Comparison of ENCODE assay signal across 9 cellular contexts in genomic region chr12:122413516-122414404, GRCh38. TPM values are rescaled to one million over a fixed set of nuclear protein-coding genes. Genes with fewer than 3 reads are reported as not detected.
DNase-seq lines count a peak whose midpoint lies in the region; ATAC-seq, FAIRE-seq and TF ChIP-seq lines count a peak whose summit lies in the region.
"Had no signal": no experiment of that assay in that cellular context is flagged by ENCODE, and none has a peak within 500 bp of the region (broad histone marks: within the 10 kb centered on the region; RNA-seq: fewer than 3 reads in every experiment).

No MANE protein-coding gene starts in this region.

- no peaks in the 10 kb centered on the region for H3K9me3 ChIP-seq in CD4-positive, alpha-beta memory T cell (ENCODE audit: control insufficient read depth in 1 of 2, low read length in 2 of 2)
- H3K9me3 ChIP-seq in Karpas-422 (ENCODE audit: low read length) (no peaks in the 10 kb centered on the region), GM12878 (replicated peaks; ENCODE audit: control insufficient read depth, insufficient read depth, low read length) (no peaks in the 10 kb centered on the region)

- H3K4me3 ChIP-seq in CD4-positive, alpha-beta memory T cell (ENCODE audit: low read length in 2 of 2): no peak overlapping the region
- H3K4me3 ChIP-seq in Karpas-422 (ENCODE audit: low read length) (0 out of 2 replicates have a peak overlapping the region, but pooled peaks have one; percentile 4), GM12878 (peak overlapping the region; percentile 50; the same call in 1 of the 2 replicates)

- TF ChIP-seq EP300 in GM12878 (IDR thresholded peaks at IDR 0.05; ENCODE audit: borderline replicate concordance in 1 of 2, control insufficient read depth in 1 of 2, low read depth in 2 of 2, low read length in 2 of 2): 0 out of 4 replicates have a peak, but pooled peaks of 1 of the 2 experiments have one; percentile 27

- H3K9ac ChIP-seq in Karpas-422 (ENCODE audit: low read length): no peak overlapping the region
- peak overlapping the region; percentile 77 for H3K9ac ChIP-seq in GM12878 (ENCODE audit: control insufficient read depth, insufficient read depth, low read length)

- SMC1A ChIA-PET in GM12878 (lab: Charles Lee; ENCODE audit: uncharacterized antibody, unreplicated experiment): interaction anchor here (0.9 to 7.9 kb wide), 4 partner anchors 10 to 59 kb away, joined by 3 to 86 read pairs (median 6); no protein-coding TSS in a partner anchor

- no peaks in the 10 kb centered on the region for H3K9me2 ChIP-seq in Karpas-422 (replicated peaks; ENCODE audit: insufficient read depth, low read length)

- H3K4me1 Mint-ChIP-seq in CD4-positive, alpha-beta memory T cell: peaks cover 26 to 44% (median 34%) of the 10 kb centered on the region in 4 donors
- H3K4me1 Mint-ChIP-seq in osteocyte (ENCODE audit: unreplicated experiment): peaks cover 39% of the 10 kb centered on the region

- no peaks in the 10 kb centered on the region for H3K27me3 ChIP-seq in CD4-positive, alpha-beta memory T cell (ENCODE audit: insufficient read depth, low read length)
- no peaks in the 10 kb centered on the region for H3K27me3 ChIP-seq in Karpas-422 (ENCODE audit: low read length)
- H3K27me3 ChIP-seq in GM12878 (replicated peaks in 1 of 2; ENCODE audit: control insufficient read depth in 2 of 2, insufficient read depth in 2 of 2, low read length in 1 of 2): no peaks in the 10 kb centered on the region

- H3K4me3 Mint-ChIP-seq in CD4-positive, alpha-beta memory T cell: peak overlapping the region in 7 of 8 donors; percentile 17 to 83 (median 69)
- peak overlapping the region; percentile 14 for H3K4me3 Mint-ChIP-seq in osteocyte (ENCODE audit: unreplicated experiment)

- H3K36me3 Mint-ChIP-seq in CD4-positive, alpha-beta memory T cell: peaks cover 0 to 4% of the 10 kb centered on the region in 2 donors
- no peaks in the 10 kb centered on the region for H3K36me3 Mint-ChIP-seq in osteocyte (ENCODE audit: unreplicated experiment)

- POLR2A ChIA-PET in CD4-positive, alpha-beta memory T cell (lab: Charles Lee; ENCODE audit: partially characterized antibody): interaction anchor here (1.0 to 2.7 kb wide), 3 partner anchors 8 to 87 kb away, joined by 3 to 13 read pairs (median 5); partner anchors contain the start of genes CLIP1 and ZCCHC8
- POLR2A ChIA-PET in GM12878 (lab: Charles Lee): interaction anchor here (0.5 to 1.9 kb wide), 4 partner anchors 11 to 727 kb away, joined by 3 to 15 read pairs (median 4); partner anchors contain the start of gene ZCCHC8

- H3K79me2 ChIP-seq in Karpas-422 (ENCODE audit: low read length): no peaks in the 10 kb centered on the region
- peaks cover 56% of the 10 kb centered on the region for H3K79me2 ChIP-seq in GM12878 (ENCODE audit: control insufficient read depth, insufficient read depth, low read length)

- TF ChIP-seq CTCF in GM12878 (IDR thresholded peaks at IDR 0.05 in 2 of 3, conservative IDR thresholded peaks at IDR 0.05 in 1 of 3; ENCODE audit: control insufficient read depth in 2 of 3, extremely low read depth in 1 of 3, insufficient read depth in 1 of 3, low read depth in 3 of 3, low read length in 3 of 3) (no peak), osteocyte (IDR thresholded peaks at IDR 0.05) (no peak)

- no TSS peak for BruUV-seq in GM12878 (replicated peaks; lab: Mats Ljungman, UMichigan)

- CTCF ChIA-PET in CD4-positive, alpha-beta memory T cell (lab: Charles Lee; ENCODE audit: partially characterized antibody): interaction anchor here (1.0 to 5.7 kb wide), 2 partner anchors 14 to 60 kb away, joined by 4 to 39 read pairs; no protein-coding TSS in a partner anchor
- CTCF ChIA-PET in GM12878 (lab: Yijun Ruan, JAX): interaction anchor here (1.9 to 3.5 kb wide), 4 partner anchors 8 to 58 kb away, joined by 4 to 29 read pairs (median 9); partner anchors contain the start of gene CLIP1

- in situ Hi-C loops in GM12878 (cut with MboI): no loop called here

- WGBS in GM12878 (ENCODE audit: insufficient coverage, insufficient replicate concordance, low lambda C conversion rate, missing lambda C conversion rate): 58% methylated on average over 5 of the region's 5 CpGs

- no peak for TF ChIP-seq POLR2A in GM12878 (IDR thresholded peaks at IDR 0.05; ENCODE audit: low read depth, low read length)

- no peak overlapping the region for H2AFZ ChIP-seq in Karpas-422 (ENCODE audit: low read length)
- peak overlapping the region; percentile 59 for H2AFZ ChIP-seq in GM12878 (ENCODE audit: control insufficient read depth, low read depth, low read length)

- no peak for FAIRE-seq in GM12878 (lab: Jason Lieb, UNC)

- no peaks in the 10 kb centered on the region for H3K9me3 Mint-ChIP-seq in CD4-positive, alpha-beta memory T cell
- no peaks in the 10 kb centered on the region for H3K9me3 Mint-ChIP-seq in osteocyte (ENCODE audit: unreplicated experiment)

- H3K4me1 ChIP-seq in CD4-positive, alpha-beta memory T cell (ENCODE audit: insufficient read depth, low read length): peaks cover 54% of the 10 kb centered on the region
- H3K4me1 ChIP-seq in Karpas-422 (ENCODE audit: low read length): peaks cover 18% of the 10 kb centered on the region
- peaks cover 36% of the 10 kb centered on the region for H3K4me1 ChIP-seq in GM12878 (ENCODE audit: control insufficient read depth, insufficient read depth, low read length)

- TF ChIP-seq RAD21 in GM12878 (IDR thresholded peaks at IDR 0.05; ENCODE audit: insufficient read depth, low read depth, low read length): no peak

- intact Hi-C loops in CD4-positive, alpha-beta memory T cell (cut with micrococcal nuclease): loop anchor here (5.0 kb wide), 1 partner anchor 39 kb away; no protein-coding TSS in a partner anchor
- intact Hi-C loops in GM12878 (cut with micrococcal nuclease; ENCODE audit: unreplicated experiment): loop anchor here (5.0 kb wide), 1 partner anchor 39 kb away; no protein-coding TSS in a partner anchor

- H4K20me1 ChIP-seq in Karpas-422 (ENCODE audit: insufficient read depth, low read depth, low read length) (no peaks in the 10 kb centered on the region), GM12878 (ENCODE audit: control insufficient read depth, insufficient read depth) (no peaks in the 10 kb centered on the region)

- ATAC-seq in GM12878 (peak; percentile 63), HG02973 (IDR thresholded peaks at IDR 0.05; ENCODE audit: unreplicated experiment) (no peak), GM19328 (IDR thresholded peaks at IDR 0.05; ENCODE audit: unreplicated experiment) (no peak)

- DNase-seq in CD4-positive, alpha-beta memory T cell: no peak
- peak; percentile 45 for DNase-seq in Karpas-422
- DNase-seq in GM12878 (ENCODE audit: low read depth, low spot score): no peak
- DNase-seq in osteocyte (ENCODE audit: extremely low spot score, unreplicated experiment): no peak
- DNase-seq in stimulated activated CD4-positive, alpha-beta T cell treated with anti-CD3 and anti-CD28 coated beads, Interleukin-15, amount 100 ng/mL, for 24 hours: no peak
- no peak for DNase-seq in iPS-NIHi7 (ENCODE audit: extremely low spot score)
- DNase-seq: NCI-H510A treated with DMSO at 0.1 percent for 48 hours had no signal

- H3K4me2 ChIP-seq in Karpas-422 (ENCODE audit: low read depth, low read length, poor library complexity, severe bottlenecking) (peak overlapping the region; percentile 47), GM12878 (ENCODE audit: control insufficient read depth, insufficient read depth) (peak overlapping the region; percentile 90)

- peak overlapping the region; percentile 35 to 94 (median 90) for H3K27ac Mint-ChIP-seq in CD4-positive, alpha-beta memory T cell
- H3K27ac Mint-ChIP-seq in osteocyte (ENCODE audit: unreplicated experiment): peak overlapping the region; percentile 84

- H3K36me3 ChIP-seq in CD4-positive, alpha-beta memory T cell (ENCODE audit: insufficient read depth, low read length): no peaks in the 10 kb centered on the region
- no peaks in the 10 kb centered on the region for H3K36me3 ChIP-seq in Karpas-422 (ENCODE audit: insufficient read depth, low read length)
- no peaks in the 10 kb centered on the region for H3K36me3 ChIP-seq in GM12878 (ENCODE audit: control insufficient read depth in 2 of 2, insufficient read depth in 2 of 2, low read length in 1 of 2)

- RAD21 ChIA-PET in GM12878 (lab: Charles Lee; ENCODE audit: unreplicated experiment): interaction anchor here (1.0 to 1.6 kb wide), 3 partner anchors 11 to 58 kb away, joined by 5 to 6 read pairs (median 5); no protein-coding TSS in a partner anchor

- no peak overlapping the region for H3K27ac ChIP-seq in CD4-positive, alpha-beta memory T cell (ENCODE audit: low read depth, low read length)
- H3K27ac ChIP-seq in Karpas-422 (ENCODE audit: low read length): no peak overlapping the region
- H3K27ac ChIP-seq in GM12878 (ENCODE audit: control insufficient read depth, insufficient read depth): peak overlapping the region; percentile 95

- no peaks in the 10 kb centered on the region for H3K27me3 Mint-ChIP-seq in CD4-positive, alpha-beta memory T cell
- no peaks in the 10 kb centered on the region for H3K27me3 Mint-ChIP-seq in osteocyte (ENCODE audit: unreplicated experiment)

TF ChIP-seq in GM12878, 131 proteins besides CTCF, POLR2A, EP300 and RAD21 (continues in another document):
- peak; percentile 42; the same call in 1 of the 2 replicates for TF ChIP-seq YY1 (IDR thresholded peaks at IDR 0.05; ENCODE audit: low read depth, low read length)

RNA-seq across cellular contexts. Expression of gene CLIP1, which starts 8.7 kb away (rescaled TPM):
- 10 to 100 TPM; 63.5 to 65.7 TPM for total RNA-seq in CD4-positive, alpha-beta memory T cell
- polyA plus RNA-seq in CD4-positive, alpha-beta memory T cell: 10 to 100 TPM in 1 of 2 donors, 1 to 10 TPM in 1; 5.9 to 34.7 TPM
- 16.0 and 18.0 TPM in 2 replicates for total RNA-seq in Karpas-422 (2014; rRNA removed; shearing (Covaris generic); ENCODE audit: low replicate concordance)
- total RNA-seq in GM12878 (2013; cell fraction: nucleolus; rRNA removed): 89.0 and 94.1 TPM in 2 replicates
- total RNA-seq in GM12878 (2014; rRNA removed) (23.8 and 26.6 TPM in 2 replicates), GM12878 (2014; rRNA removed; fragmentation: Illumina TruSeq; extraction: Trizol) (44.0 and 45.4 TPM in 2 replicates), GM12878 (2021) (39.2 and 39.4 TPM in 2 replicates), osteocyte (100.0 and 103 TPM in 2 replicates)
- polyA plus RNA-seq in GM12878 (2011; ENCODE audit: low read depth): 12.5 TPM
- polyA plus RNA-seq in GM12878 (2011; rRNA removed) (25.8 and 32.0 TPM in 2 replicates), GM12878 (2014; fragmentation: Illumina TruSeq; extraction: Trizol) (39.9 and 42.0 TPM in 2 replicates), GM12878 (2014; fragmentation: Nextera tagmentation; extraction: Ambion mirVana) (1 to 10 TPM; 6.0 to 6.3 TPM), GM12878 (2014; rRNA removed) (20.0 and 23.4 TPM in 2 replicates), GM12878 (2016; fragmentation: Nextera tagmentation; extraction: Ambion mirVana) (10 to 100 TPM; 19.9 to 26.6 TPM)
- polyA plus RNA-seq in GM12878 (2011; cell fraction: cytosol; rRNA removed): 22.6 and 25.9 TPM in 2 replicates
- 25.4 and 29.1 TPM in 2 replicates for polyA plus RNA-seq in GM12878 (2011; cell fraction: nucleus; rRNA removed)
- polyA plus RNA-seq in GM12878 (2012): 12.5 and 14.6 TPM in 2 replicates
- 51.7 and 60.6 TPM in 2 replicates for polyA minus RNA-seq in GM12878 (2011; rRNA and poly(A)+ RNA removed)
- polyA minus RNA-seq in GM12878 (2011; cell fraction: cytosol; rRNA and poly(A)+ RNA removed): 9.8 and 10.3 TPM in 2 replicates
- polyA minus RNA-seq in GM12878 (2011; cell fraction: nucleus; rRNA and poly(A)+ RNA removed): 13.5 and 27.0 TPM in 2 replicates

Comparison
In these comparisons a context has a peak if more than half of its experiments do, and no peak if none do; other contexts are left out.
1. H3K4me3 ChIP-seq: peak in Karpas-422 (single experiment) and GM12878 (single experiment); none in CD4-positive, alpha-beta memory T cell (0 of 2).